12 cellular contexts compared by ENCODE assay signal in genomic region chr11:130512662-130513061, GRCh38.
"Had no signal": no experiment of that assay in that cellular context is flagged by ENCODE, and none has a peak within 500 bp of the region (broad histone marks: within the 10 kb centered on the region; RNA-seq: fewer than 3 reads in every experiment).

No MANE protein-coding gene starts in this region.

- H3K9me3 ChIP-seq: esophagus muscularis mucosa had no signal

- H3K79me2 ChIP-seq: hepatocyte, parathyroid adenoma had no signal

- H3K4me3 ChIP-seq: esophagus muscularis mucosa, hepatocyte had no signal

- H3K4me1 ChIP-seq: parathyroid adenoma had no signal

- H3K27me3 ChIP-seq: esophagus muscularis mucosa, hepatocyte had no signal

- H3K4me2 ChIP-seq: hepatocyte had no signal

- ATAC-seq: left lobe of liver, T-helper 17 cell had no signal

- H3K27ac ChIP-seq: esophagus muscularis mucosa, hepatocyte, parathyroid adenoma, VCaP had no signal

- DNase-seq: activated CD4-positive, alpha-beta T cell treated with anti-CD3 and anti-CD28 coated beads for 1 hour; activated CD4-positive, alpha-beta T cell treated with anti-CD3 and anti-CD28 coated beads, Interleukin-2, amount 50 U/mL, for 48 hours; effector CD8-positive, alpha-beta T cell; islet precursor cell; naive B cell; stimulated activated CD4-positive, alpha-beta T cell treated with anti-CD3 and anti-CD28 coated beads, Interleukin-2, amount 100 ng/mL, for 24 hours; T-helper 17 cell had no signal

- H3K36me3 ChIP-seq: esophagus muscularis mucosa had no signal

- H2AFZ ChIP-seq: hepatocyte, parathyroid adenoma had no signal
